Comparison of ENCODE assay signal across 8 cellular contexts in genomic region chr20:2873010-2873746, GRCh38. TPM values are rescaled to one million over a fixed set of nuclear protein-coding genes. Genes with fewer than 3 reads are reported as not detected.
A peak's percentile ranks its signal among the peaks of the same experiment; 100 is the strongest.
DNase-seq lines count a peak whose midpoint lies in the region; ATAC-seq and TF ChIP-seq lines count a peak whose summit lies in the region.

TSS of gene PTPRA (plus strand) at chr20:2873481. CDS start at chr20:2964278, 90,797 bp downstream.

- TF ChIP-seq CTCF in kidney epithelial cell (IDR thresholded peaks at IDR 0.05; ENCODE audit: insufficient read depth, low read length, poor library complexity, severe bottlenecking), result no peak

- H3K27me3 ChIP-seq in kidney epithelial cell (ENCODE audit: control insufficient read depth, insufficient read depth, low read length), result peaks cover 5% of the 10 kb centered on the region

- DNase-seq in AG20443 (ENCODE audit: low spot score) (peak; percentile 98), NCI-H446 treated with DMSO at 0.1 percent for 48 hours (lab: John Stamatoyannopoulos, UW) (peak; percentile 80), cerebellar nuclear complex (lab: John Stamatoyannopoulos, UW) (peak; percentile 17 to 83), kidney epithelial cell (ENCODE audit: low read depth) (peak; percentile 47)
- peak; percentile 85 for DNase-seq in activated CD4-positive, alpha-beta T cell treated with anti-CD3 and anti-CD28 coated beads for 1 hour
- peak; percentile 95 for DNase-seq in stimulated activated CD4-positive, alpha-beta T cell treated with anti-CD3 and anti-CD28 coated beads, Interleukin-15, amount 100 ng/mL, for 24 hours

- no peaks in the 10 kb centered on the region for H3K36me3 ChIP-seq in kidney epithelial cell (ENCODE audit: control insufficient read depth, insufficient read depth, low read length)

- ATAC-seq in GM19043 (IDR thresholded peaks at IDR 0.05; ENCODE audit: low read depth, unreplicated experiment), result peak; percentile 92
- ATAC-seq in HG03378 (IDR thresholded peaks at IDR 0.05; ENCODE audit: unreplicated experiment), result peak; percentile 75

- peak within 1 kb of the TSS; percentile 89 for H3K4me3 ChIP-seq in kidney epithelial cell (ENCODE audit: low read depth, low read length)

RNA-seq across cellular contexts. Expression of gene PTPRA, which starts in this region (rescaled TPM):
- total RNA-seq in kidney epithelial cell, result 43.3 and 48.6 TPM in 2 replicates

Comparison
In these comparisons a context has a peak if more than half of its experiments do, and no peak if none do; other contexts are left out.
1. Peak in every context shown above with its lines: DNase-seq, ATAC-seq and H3K4me3 ChIP-seq.
2. DNase-seq: peak in every context shown above with its lines; median percentile 98 in AG20443; 95 in stimulated activated CD4-positive, alpha-beta T cell treated with anti-CD3 and anti-CD28 coated beads, Interleukin-15, amount 100 ng/mL, for 24 hours; 85 in activated CD4-positive, alpha-beta T cell treated with anti-CD3 and anti-CD28 coated beads for 1 hour; 80 in NCI-H446 treated with DMSO at 0.1 percent for 48 hours; 50 in cerebellar nuclear complex; 47 in kidney epithelial cell.